8 cellular contexts compared by ENCODE assay signal in genomic region chr16:81940781-81941560, GRCh38.
DNase-seq lines count a peak whose midpoint lies in the region; ATAC-seq and TF ChIP-seq lines count a peak whose summit lies in the region.

No MANE protein-coding gene starts in this region.

- H3K4me1 ChIP-seq in Panc1 (ENCODE audit: control insufficient read depth, insufficient read depth, low read length) (no peaks in the 10 kb centered on the region), esophagus squamous epithelium (peaks cover 0 to 32% (median 14%) of the 10 kb centered on the region in 3 donors)

- H3K9me3 ChIP-seq in Panc1 (ENCODE audit: control insufficient read depth, insufficient read depth, low read depth, low read length) (no peaks in the 10 kb centered on the region), esophagus squamous epithelium (no peaks in the 10 kb centered on the region)

- intact Hi-C loops in Panc1 (cut with micrococcal nuclease; ENCODE audit: unreplicated experiment) = loop anchor here (2.0 to 10.0 kb wide), 2 partner anchors 124 to 290 kb away; no protein-coding TSS in a partner anchor
- intact Hi-C loops in esophagus squamous epithelium (cut with DNase I) = no loop called here
- intact Hi-C loops in posterior cingulate gyrus (cut with DNase I) = loop anchor here (5.0 kb wide), 1 partner anchor 291 kb away; no protein-coding TSS in a partner anchor

- CTCF ChIA-PET in Panc1 (lab: Charles Lee) = no interaction called here

- H3K36me3 ChIP-seq in Panc1 (ENCODE audit: control insufficient read depth, insufficient read depth, low read length) (no peaks in the 10 kb centered on the region), esophagus squamous epithelium (peaks cover 0 to 30% (median 0%) of the 10 kb centered on the region in 3 donors)

- H3K27me3 ChIP-seq in Panc1 (ENCODE audit: control insufficient read depth, insufficient read depth, low read length) (no peaks in the 10 kb centered on the region), esophagus squamous epithelium (no peaks in the 10 kb centered on the region)

- BruUV-seq in Panc1 (replicated peaks; lab: Mats Ljungman, UMichigan) = no TSS peak

- no peak overlapping the region for H3K27ac ChIP-seq in C4-2B
- no peak overlapping the region for H3K27ac ChIP-seq in Panc1 (ENCODE audit: low read length)
- H3K27ac ChIP-seq in esophagus squamous epithelium = peak overlapping the region in 2 of 4 donors; percentile 6 to 37

- no peak for TF ChIP-seq POLR2A in esophagus squamous epithelium (IDR thresholded peaks at IDR 0.05)

- POLR2A ChIA-PET in Panc1 (lab: Charles Lee) = no interaction called here

- no peak overlapping the region for H3K4me3 ChIP-seq in HFF-Myc (replicated peaks; ENCODE audit: low read depth, low read length)
- H3K4me3 ChIP-seq in Panc1 (ENCODE audit: low read depth in 2 of 2, low read length in 2 of 2) = no peak overlapping the region
- H3K4me3 ChIP-seq in esophagus squamous epithelium = no peak overlapping the region

- peak; percentile 75 for TF ChIP-seq CTCF in C4-2B (conservative IDR thresholded peaks at IDR 0.05)
- TF ChIP-seq CTCF in HFF-Myc (IDR thresholded peaks at IDR 0.05; ENCODE audit: low read depth, low read length, missing control alignments) = peak; percentile 22
- peak; percentile 59 for TF ChIP-seq CTCF in Panc1 (IDR thresholded peaks at IDR 0.05)
- TF ChIP-seq CTCF in esophagus squamous epithelium (IDR thresholded peaks at IDR 0.05) = peak in 5 of 6 experiments; percentile 28 to 50 (median 39)

- in situ Hi-C loops in Panc1 (cut with HindIII; ENCODE audit: low pct_unique_long_range_greater_than_20kb, low sequenced_read_pairs) = no loop called here

- DNase-seq in HFF-Myc (ENCODE audit: extremely low read depth, low read depth) = no peak
- DNase-seq in Panc1 (ENCODE audit: low read depth, low spot score) = no peak
- no peak for DNase-seq in esophagus squamous epithelium (lab: John Stamatoyannopoulos, UW)
- peak; percentile 48 for DNase-seq in pulmonary artery endothelial cell (ENCODE audit: low read depth, low spot score)
- DNase-seq in posterior cingulate gyrus = no peak

- 25 to 70% methylated on average over 3 of the region's 3 CpGs for WGBS in esophagus squamous epithelium, 2 donors

- peak; percentile 73; the same call in 1 of the 2 replicates for ATAC-seq in Panc1
- ATAC-seq in GM21381 (IDR thresholded peaks at IDR 0.05; ENCODE audit: unreplicated experiment) = no peak
- no peak for ATAC-seq in HG02970 (IDR thresholded peaks at IDR 0.05; ENCODE audit: low FRiP score, unreplicated experiment)

Comparison
In these comparisons a context has a peak if more than half of its experiments do, and no peak if none do; other contexts are left out.
1. CTCF ChIP-seq: peak in every context shown above with its lines; median percentile 75 in C4-2B; 59 in Panc1; 39 in esophagus squamous epithelium; 22 in HFF-Myc.